8 cellular contexts compared by ENCODE assay signal in the genomic region with DNA sequence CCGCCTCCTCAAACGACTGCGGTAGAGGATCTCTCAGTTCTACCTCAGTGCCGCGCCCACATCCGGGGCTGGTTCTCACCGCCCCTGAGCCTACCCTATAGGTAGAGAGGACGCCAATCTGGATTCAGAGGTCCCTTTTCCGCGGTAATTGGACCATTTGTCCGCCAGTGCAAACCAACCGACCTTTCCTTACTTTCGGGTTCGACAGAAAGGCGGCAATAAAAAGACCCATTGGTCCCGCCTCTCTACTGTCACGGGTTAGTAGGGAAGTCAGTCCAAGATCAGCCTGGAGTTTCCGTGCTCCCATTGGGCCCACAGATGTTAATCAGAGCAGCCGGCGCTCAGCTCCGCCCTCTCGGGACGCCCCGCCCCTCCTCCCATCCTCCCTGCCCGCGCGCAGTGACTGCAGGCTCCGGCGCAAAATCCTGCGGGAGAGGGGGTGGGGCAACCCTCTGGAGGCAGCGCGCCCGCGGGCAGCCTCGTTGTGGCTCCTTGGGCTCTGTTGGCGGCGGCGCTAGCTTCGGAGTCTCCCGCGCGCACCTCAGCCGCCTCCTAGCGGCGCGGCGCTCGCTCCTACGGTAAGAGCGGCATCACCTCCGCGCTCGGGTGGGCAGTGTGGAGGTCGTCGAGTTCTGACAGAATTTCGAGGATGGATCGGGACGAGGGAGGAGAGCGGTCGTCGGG. TPM values are rescaled to one million over a fixed set of nuclear protein-coding genes. Genes with fewer than 3 reads are reported as not detected.
DNase-seq lines count a peak whose midpoint lies in the region; TF ChIP-seq lines count a peak whose summit lies in the region.

Gene PHTF2 (plus strand): TSS at position 380 of the 684 bp plus-strand sequence.
A gene with protein sequence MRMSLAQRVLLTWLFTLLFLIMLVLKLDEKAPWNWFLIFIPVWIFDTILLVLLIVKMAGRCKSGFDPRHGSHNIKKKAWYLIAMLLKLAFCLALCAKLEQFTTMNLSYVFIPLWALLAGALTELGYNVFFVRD (minus strand): TSS at position 41 of the 684 bp plus-strand sequence. CDS start 4,061 bp downstream, outside the sequence.

- peaks cover 35% of the 10 kb centered on the region for H3K4me1 Mint-ChIP-seq in nephron
- peaks cover 76% of the 10 kb centered on the region for H3K4me1 Mint-ChIP-seq in stimulated activated naive CD8-positive, alpha-beta T cell treated with anti-CD3 and anti-CD28 coated beads, Interleukin-15, Interleukin-2, amounts not matched to agents 100 ng/mL and 50 ng/mL, for 24 hours (ENCODE audit: low read depth)

- peaks cover 8% of the 10 kb centered on the region for H3K36me3 ChIP-seq in HAP-1 (replicated peaks)
- H3K36me3 ChIP-seq in MG63: peaks cover 3% of the 10 kb centered on the region; the same call in 1 of the 2 replicates

- H3K27ac Mint-ChIP-seq in nephron: peak within 1 kb of the TSS; percentile 88 to 93 (median 90)
- peak within 1 kb of the TSS; percentile 92 for H3K27ac Mint-ChIP-seq in stimulated activated naive CD8-positive, alpha-beta T cell treated with anti-CD3 and anti-CD28 coated beads, Interleukin-15, Interleukin-2, amounts not matched to agents 100 ng/mL and 50 ng/mL, for 24 hours

- H3K36me3 Mint-ChIP-seq in nephron (ENCODE audit: low read depth): peaks cover 19% of the 10 kb centered on the region
- H3K36me3 Mint-ChIP-seq in stimulated activated naive CD8-positive, alpha-beta T cell treated with anti-CD3 and anti-CD28 coated beads, Interleukin-15, Interleukin-2, amounts not matched to agents 100 ng/mL and 50 ng/mL, for 24 hours (ENCODE audit: low read depth): peaks cover 23% of the 10 kb centered on the region

- in situ Hi-C loops in HAP-1 (cut with MboI; ENCODE audit: low sequenced_read_pairs): no loop called here

- H3K9me3 Mint-ChIP-seq in nephron: peaks cover 2% of the 10 kb centered on the region
- H3K9me3 Mint-ChIP-seq in stimulated activated naive CD8-positive, alpha-beta T cell treated with anti-CD3 and anti-CD28 coated beads, Interleukin-15, Interleukin-2, amounts not matched to agents 100 ng/mL and 50 ng/mL, for 24 hours: no peaks in the 10 kb centered on the region

- no peaks in the 10 kb centered on the region for H3K9me3 ChIP-seq in HAP-1
- no peaks in the 10 kb centered on the region for H3K9me3 ChIP-seq in MG63

- H3K27me3 ChIP-seq in HAP-1 (ENCODE audit: low read depth) (no peaks in the 10 kb centered on the region), MG63 (no peaks in the 10 kb centered on the region)

- no peaks in the 10 kb centered on the region for H3K27me3 Mint-ChIP-seq in nephron (ENCODE audit: low read depth)
- no peaks in the 10 kb centered on the region for H3K27me3 Mint-ChIP-seq in stimulated activated naive CD8-positive, alpha-beta T cell treated with anti-CD3 and anti-CD28 coated beads, Interleukin-15, Interleukin-2, amounts not matched to agents 100 ng/mL and 50 ng/mL, for 24 hours

- peaks cover 33% of the 10 kb centered on the region for H3K4me1 ChIP-seq in HAP-1

- TF ChIP-seq CTCF in fibroblast of the aortic adventitia (IDR thresholded peaks at IDR 0.05; ENCODE audit: insufficient read depth, low read length): peak; percentile 68
- peak; percentile 34 to 59 (median 59) for TF ChIP-seq CTCF in nephron (IDR thresholded peaks at IDR 0.05; ENCODE audit: unreplicated experiment in 3 of 3)

- H3K4me3 Mint-ChIP-seq in nephron: peak within 1 kb of the TSS; percentile 91 to 94 (median 93)
- peak within 1 kb of the TSS; percentile 89 for H3K4me3 Mint-ChIP-seq in stimulated activated naive CD8-positive, alpha-beta T cell treated with anti-CD3 and anti-CD28 coated beads, Interleukin-15, Interleukin-2, amounts not matched to agents 100 ng/mL and 50 ng/mL, for 24 hours

- H3K4me3 ChIP-seq in HAP-1 (peak within 1 kb of the TSS; percentile 80), MG63 (peak within 1 kb of the TSS; percentile 91), fibroblast of the aortic adventitia (ENCODE audit: low read depth, low read length) (peak within 1 kb of the TSS; percentile 90)

- DNase-seq in GDM1 (lab: John Stamatoyannopoulos, UW) (peak; percentile 98), HAP-1 (ENCODE audit: low spot score in 2 of 2) (peak; percentile 98 to 99), MG63 (peak; percentile 94), SHP77 treated with DMSO at 0.1 percent for 48 hours (lab: John Stamatoyannopoulos, UW) (peak; percentile 98), activated gamma-delta T cell (lab: John Stamatoyannopoulos, UW) (peak; percentile 82), fibroblast of the aortic adventitia (ENCODE audit: low read depth) (peak; percentile 100)

RNA-seq across cellular contexts. Expression of gene PHTF2, which starts in this region (rescaled TPM):
- total RNA-seq in MG63 (2014; rRNA removed; shearing (Covaris generic); ENCODE audit: low replicate concordance): 5.0 and 5.7 TPM in 2 replicates
- total RNA-seq in fibroblast of the aortic adventitia (ENCODE audit: low replicate concordance): 17.4 and 47.5 TPM in 2 replicates

RNA-seq across cellular contexts. Expression of the second gene that starts in this region (rescaled TPM):
- 6.0 TPM in 2 replicates for total RNA-seq in MG63 (2014; rRNA removed; shearing (Covaris generic); ENCODE audit: low replicate concordance)
- total RNA-seq in fibroblast of the aortic adventitia (ENCODE audit: low replicate concordance): 11.0 and 29.6 TPM in 2 replicates

Comparison
In these comparisons a context has a peak if more than half of its experiments do, and no peak if none do; other contexts are left out.
1. Peak in every context shown above with its lines: DNase-seq and H3K4me3 ChIP-seq.